ENCODE assay signal across 12 cellular contexts in the genomic region with DNA sequence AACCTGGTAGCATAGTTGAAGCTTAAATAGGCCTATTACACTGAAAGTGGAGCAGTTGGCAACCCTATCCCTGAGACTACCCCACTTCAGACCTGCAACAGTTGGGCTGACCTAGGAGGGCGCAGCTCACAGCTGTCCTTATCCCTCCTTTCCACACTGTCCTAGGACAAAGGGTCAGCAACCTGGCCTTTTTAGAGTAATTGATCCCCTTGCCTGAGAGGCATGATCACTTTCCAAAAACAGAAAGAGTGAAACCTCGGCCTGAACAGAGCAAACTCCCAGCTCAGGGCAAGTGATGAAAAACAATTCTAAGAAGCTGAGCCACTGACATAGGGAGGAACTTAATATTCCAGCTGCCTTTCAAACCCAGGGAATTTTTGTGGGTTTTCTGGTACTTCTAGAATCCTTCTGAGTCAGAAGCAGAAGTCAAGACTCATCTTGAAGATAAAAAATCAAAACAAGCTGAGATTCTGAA.
DNase-seq lines count a peak whose midpoint lies in the region; ATAC-seq lines count a peak whose summit lies in the region.
"Had no signal": no experiment of that assay in that cellular context is flagged by ENCODE, and none has a peak within 500 bp of the region (broad histone marks: within the 10 kb centered on the region; RNA-seq: fewer than 3 reads in every experiment).

No MANE protein-coding gene starts in this region.

- intact Hi-C loops in left cardiac atrium (cut with DNase I), result loop anchor here (5.0 to 10.0 kb wide), 2 partner anchors 94 to 247 kb away; partner anchors contain the start of gene MYOZ2 (in 1 of the 2)
- intact Hi-C loops in activated T-helper 2 cell treated with anti-CD3 and anti-CD28 coated beads, Interferon-gamma antibody, Interleukin-2, Interleukin-4, amounts not matched to agents 10 μg/mL and 5 μg/mL and 100 μg/mL, durations not matched to agents 14 hours and 24 hours and 36 hours (cut with micrococcal nuclease), result loop anchor here (5.0 kb wide), 2 partner anchors 58 to 452 kb away; no protein-coding TSS in a partner anchor

- H3K36me3 Mint-ChIP-seq in activated T-helper 2 cell treated with anti-CD3 and anti-CD28 coated beads, Interferon-gamma antibody, Interleukin-2, Interleukin-4, amounts not matched to agents 10 μg/mL and 5 μg/mL and 100 μg/mL, durations not matched to agents 14 hours and 24 hours and 36 hours (ENCODE audit: low read depth), result no peaks in the 10 kb centered on the region

- H3K27ac Mint-ChIP-seq in activated T-helper 2 cell treated with anti-CD3 and anti-CD28 coated beads, Interferon-gamma antibody, Interleukin-2, Interleukin-4, amounts not matched to agents 10 μg/mL and 5 μg/mL and 100 μg/mL, durations not matched to agents 14 hours and 24 hours and 36 hours, result no peak overlapping the region
- H3K27ac Mint-ChIP-seq: T-helper 17 cell had no signal

- DNase-seq in CD1c-positive myeloid dendritic cell (ENCODE audit: extremely low spot score) (peak; percentile 66), left cardiac atrium (no peak), renal cortical epithelial cell (ENCODE audit: low read depth) (peak; percentile 84), NCI-H1417 treated with DMSO at 0.1 percent for 48 hours (lab: John Stamatoyannopoulos, UW) (no peak), cerebellum (ENCODE audit: low spot score) (no peak)
- DNase-seq in effector CD4-positive, alpha-beta T cell, result no peak
- no peak for DNase-seq in activated T-helper 2 cell treated with anti-CD3 and anti-CD28 coated beads, Interferon-gamma antibody, Interleukin-2, Interleukin-4, amounts not matched to agents 10 μg/mL and 5 μg/mL and 100 μg/mL, durations not matched to agents 14 hours and 24 hours and 36 hours (ENCODE audit: low spot score)
- DNase-seq: DMS153, Karpas-422, T-helper 17 cell had no signal

- H3K9me3 Mint-ChIP-seq in activated T-helper 2 cell treated with anti-CD3 and anti-CD28 coated beads, Interferon-gamma antibody, Interleukin-2, Interleukin-4, amounts not matched to agents 10 μg/mL and 5 μg/mL and 100 μg/mL, durations not matched to agents 14 hours and 24 hours and 36 hours, result no peaks in the 10 kb centered on the region

- 73 to 78% (median 77%) methylated on average over 2 of the region's 2 CpGs for WGBS in adipose tissue, 3 donors

- H3K4me1 Mint-ChIP-seq in activated T-helper 2 cell treated with anti-CD3 and anti-CD28 coated beads, Interferon-gamma antibody, Interleukin-2, Interleukin-4, amounts not matched to agents 10 μg/mL and 5 μg/mL and 100 μg/mL, durations not matched to agents 14 hours and 24 hours and 36 hours (ENCODE audit: low read depth), result peaks cover 5% of the 10 kb centered on the region

- peak; percentile 28 to 54 for ATAC-seq in left cardiac atrium
- ATAC-seq: T-helper 17 cell had no signal

- peak overlapping the region; percentile 42 for H3K27ac ChIP-seq in adipose tissue (ENCODE audit: low read depth, low read length)
- H3K27ac ChIP-seq: parathyroid adenoma had no signal

- no peak overlapping the region for H3K4me3 Mint-ChIP-seq in activated T-helper 2 cell treated with anti-CD3 and anti-CD28 coated beads, Interferon-gamma antibody, Interleukin-2, Interleukin-4, amounts not matched to agents 10 μg/mL and 5 μg/mL and 100 μg/mL, durations not matched to agents 14 hours and 24 hours and 36 hours (ENCODE audit: low read depth)
- H3K4me3 Mint-ChIP-seq: T-helper 17 cell had no signal

- peaks cover 6% of the 10 kb centered on the region for H3K27me3 Mint-ChIP-seq in activated T-helper 2 cell treated with anti-CD3 and anti-CD28 coated beads, Interferon-gamma antibody, Interleukin-2, Interleukin-4, amounts not matched to agents 10 μg/mL and 5 μg/mL and 100 μg/mL, durations not matched to agents 14 hours and 24 hours and 36 hours (ENCODE audit: low read depth)
- H3K27me3 Mint-ChIP-seq: T-helper 17 cell had no signal

Comparison
In these comparisons a context has a peak if more than half of its experiments do, and no peak if none do; other contexts are left out.
1. DNase-seq: peak in CD1c-positive myeloid dendritic cell (single experiment) and renal cortical epithelial cell (single experiment); none in left cardiac atrium (single experiment), effector CD4-positive, alpha-beta T cell (single experiment), activated T-helper 2 cell treated with anti-CD3 and anti-CD28 coated beads, Interferon-gamma antibody, Interleukin-2, Interleukin-4, amounts not matched to agents 10 μg/mL and 5 μg/mL and 100 μg/mL, durations not matched to agents 14 hours and 24 hours and 36 hours (single experiment), NCI-H1417 treated with DMSO at 0.1 percent for 48 hours (single experiment) and cerebellum (single experiment).